Comparison of ENCODE assay signal across 8 cellular contexts in genomic region chr6:53718597-53719460, GRCh38. TPM values are rescaled to one million over a fixed set of nuclear protein-coding genes. Genes with fewer than 3 reads are reported as not detected.
A peak's percentile ranks its signal among the peaks of the same experiment; 100 is the strongest.
DNase-seq lines count a peak whose midpoint lies in the region; ATAC-seq and TF ChIP-seq lines count a peak whose summit lies in the region.

No MANE protein-coding gene starts in this region.

- peaks cover 4% of the 10 kb centered on the region for H3K9me3 Mint-ChIP-seq in Calu3 (ENCODE audit: low read depth, unreplicated experiment)

- H3K9me3 ChIP-seq in T-helper 17 cell (ENCODE audit: control insufficient read depth, low read length, poor library complexity, severe bottlenecking): no peaks in the 10 kb centered on the region

- DNase-seq in Calu3 (peak; percentile 51), NCI-H1694 (lab: John Stamatoyannopoulos, UW) (peak; percentile 51), T-helper 17 cell (no peak), epithelial cell of esophagus (ENCODE audit: low read depth) (peak; percentile 78), mucosa of gallbladder (ENCODE audit: low spot score) (peak; percentile 63), mesenteric fat pad (ENCODE audit: low spot score) (no peak)

- H3K27ac Mint-ChIP-seq in Calu3 (ENCODE audit: unreplicated experiment): peak overlapping the region; percentile 70
- no peak overlapping the region for H3K27ac Mint-ChIP-seq in T-helper 17 cell

- H3K4me1 Mint-ChIP-seq in Calu3 (ENCODE audit: low read depth, unreplicated experiment): peaks cover 64% of the 10 kb centered on the region
- peaks cover 4% of the 10 kb centered on the region for H3K4me1 Mint-ChIP-seq in T-helper 17 cell

- CTCF ChIA-PET in Calu3 (lab: Charles Lee): interaction anchor here (0.6 to 2.4 kb wide), 20 partner anchors 10 to 237 kb away, joined by 3 to 24 read pairs (median 4); partner anchors contain the start of genes GCLC and LRRC1

- ATAC-seq in GM18873 (IDR thresholded peaks at IDR 0.05; ENCODE audit: low FRiP score, unreplicated experiment) (peak; percentile 95), HG03025 (IDR thresholded peaks at IDR 0.05; ENCODE audit: low FRiP score, unreplicated experiment) (peak; percentile 91), T-helper 17 cell (peak; percentile 78)

- intact Hi-C loops in Calu3 (cut with micrococcal nuclease; ENCODE audit: unreplicated experiment): loop anchor here (2.0 to 5.0 kb wide), 4 partner anchors 62 to 238 kb away; partner anchors contain the start of gene GCLC

- peaks cover 4% of the 10 kb centered on the region for H3K36me3 Mint-ChIP-seq in Calu3 (ENCODE audit: insufficient read depth, unreplicated experiment)
- H3K36me3 Mint-ChIP-seq in T-helper 17 cell (ENCODE audit: low read depth): no peaks in the 10 kb centered on the region

- BruUV-seq in Calu3 (replicated peaks; lab: Mats Ljungman, UMichigan): no TSS peak

- H3K4me3 Mint-ChIP-seq in Calu3 (ENCODE audit: low read depth, unreplicated experiment): no peak overlapping the region
- peak overlapping the region; percentile 33 for H3K4me3 Mint-ChIP-seq in T-helper 17 cell

- TF ChIP-seq CTCF in Calu3 (IDR thresholded peaks at IDR 0.05; ENCODE audit: unreplicated experiment) (peak; percentile 55), epithelial cell of esophagus (IDR thresholded peaks at IDR 0.05; ENCODE audit: insufficient read depth, low read depth, low read length, missing control alignments) (peak; percentile 86)

- H3K4me3 ChIP-seq in epithelial cell of esophagus (ENCODE audit: low read length): no peak overlapping the region

- H3K27me3 Mint-ChIP-seq in Calu3 (ENCODE audit: unreplicated experiment) (no peaks in the 10 kb centered on the region), T-helper 17 cell (peaks cover 24% of the 10 kb centered on the region)

RNA-seq across cellular contexts. Expression of gene KLHL31, which starts 53.3 kb away (rescaled TPM):
- total RNA-seq in Calu3 (2022): 1.1 and 1.2 TPM in 2 replicates
- under 1 TPM in 1 of 2 donors, not detected in 1; 0.08 TPM for total RNA-seq in T-helper 17 cell
- total RNA-seq in mucosa of gallbladder: 0.17 TPM
- total RNA-seq in mesenteric fat pad: 10.7 TPM

Comparison
In these comparisons a context has a peak if more than half of its experiments do, and no peak if none do; other contexts are left out.
1. DNase-seq: peak in Calu3 (single experiment), NCI-H1694 (single experiment), epithelial cell of esophagus (single experiment) and mucosa of gallbladder (single experiment); none in T-helper 17 cell (0 of 3) and mesenteric fat pad (single experiment).
2. Peak in every context shown above with its lines, with median percentiles within 50 percentile points of each other: ATAC-seq.